Comparison of ENCODE assay signal across 15 cellular contexts in the genomic region with DNA sequence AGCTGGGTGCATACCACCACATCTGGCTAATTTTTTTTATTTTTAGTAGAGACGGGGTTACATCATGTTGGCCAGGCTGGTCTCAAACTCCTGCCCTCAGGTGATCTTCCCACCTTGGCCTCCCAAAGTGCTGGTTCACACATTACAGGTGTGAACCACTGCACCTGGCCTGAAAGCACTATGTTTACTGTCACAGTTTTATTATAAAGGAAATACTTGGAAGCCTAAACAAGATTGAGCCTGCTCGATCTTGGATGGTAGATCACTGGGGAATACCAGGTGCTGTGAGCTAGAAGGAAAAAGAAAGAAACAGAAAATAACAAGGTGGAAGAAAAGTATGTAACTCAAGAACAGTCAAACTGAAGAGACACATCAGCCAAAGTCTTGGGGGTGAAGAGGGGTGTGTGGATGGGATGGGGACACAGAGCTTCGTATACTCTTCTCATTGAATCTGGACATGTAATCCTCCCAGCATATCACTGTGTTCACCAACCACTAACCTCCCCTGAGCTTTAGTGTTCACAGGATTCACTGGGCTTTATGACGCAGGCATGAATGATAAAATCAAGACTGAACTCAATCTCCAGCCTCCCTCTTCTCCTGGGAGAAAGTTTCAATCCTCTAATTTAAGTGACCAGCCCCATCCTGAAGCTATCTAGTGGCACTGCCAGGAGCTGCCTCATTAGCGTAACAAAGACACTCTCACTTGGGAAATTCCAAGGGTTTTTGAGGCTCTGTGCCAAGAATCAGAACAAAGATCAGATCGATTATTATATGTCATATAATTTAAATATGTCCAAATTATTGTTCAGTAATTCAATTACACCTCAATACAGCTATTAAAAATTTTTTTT. TPM values are rescaled to one million over a fixed set of nuclear protein-coding genes. Genes with fewer than 3 reads are reported as not detected.
DNase-seq lines count a peak whose midpoint lies in the region; ATAC-seq lines count a peak whose summit lies in the region.
"Had no signal": no experiment of that assay in that cellular context is flagged by ENCODE, and none has a peak within 500 bp of the region (broad histone marks: within the 10 kb centered on the region; RNA-seq: fewer than 3 reads in every experiment).

No MANE protein-coding gene starts in this region.

- DNase-seq in stimulated activated naive CD8-positive, alpha-beta T cell treated with anti-CD3 and anti-CD28 coated beads, Interleukin-15, amount 100 ng/mL, for 72 hours, result no peak
- DNase-seq in activated naive CD8-positive, alpha-beta T cell treated with anti-CD3 and anti-CD28 coated beads for 36 hours, result no peak
- DNase-seq in immature natural killer cell (no peak), DMS 273 treated with DMSO at 0.1 percent for 48 hours (lab: John Stamatoyannopoulos, UW) (no peak), NCI-H1436 treated with DMSO at 0.1 percent for 48 hours (lab: John Stamatoyannopoulos, UW) (no peak)
- DNase-seq in stimulated activated naive CD4-positive, alpha-beta T cell treated with Interleukin-2 at 50 U/mL for 16 hours (lab: John Stamatoyannopoulos, UW), result no peak
- DNase-seq: AML-193, GM23248, head of caudate nucleus, NCI-H526 treated with DMSO at 0.1 percent for 48 hours, Right ventricle myocardium superior had no signal

- ATAC-seq in stimulated activated naive CD8-positive, alpha-beta T cell treated with anti-CD3 and anti-CD28 coated beads, Interleukin-15, amount 100 ng/mL, for 72 hours, result no peak
- ATAC-seq in HG03378 (IDR thresholded peaks at IDR 0.05; ENCODE audit: unreplicated experiment), result no peak
- ATAC-seq: body of pancreas, HepG2 had no signal

- H3K36me3 Mint-ChIP-seq in stimulated activated naive CD8-positive, alpha-beta T cell treated with anti-CD3 and anti-CD28 coated beads, Interleukin-15, Interleukin-2, amounts not matched to agents 100 ng/mL and 50 ng/mL, for 24 hours (ENCODE audit: low read depth), result peaks cover 35% of the 10 kb centered on the region
- peaks cover 37% of the 10 kb centered on the region for H3K36me3 Mint-ChIP-seq in activated naive CD8-positive, alpha-beta T cell treated with anti-CD3 and anti-CD28 coated beads for 36 hours
- H3K36me3 Mint-ChIP-seq in immature natural killer cell, result no peaks in the 10 kb centered on the region

- H3K9me3 Mint-ChIP-seq in stimulated activated naive CD8-positive, alpha-beta T cell treated with anti-CD3 and anti-CD28 coated beads, Interleukin-15, Interleukin-2, amounts not matched to agents 100 ng/mL and 50 ng/mL, for 24 hours, result no peaks in the 10 kb centered on the region
- H3K9me3 Mint-ChIP-seq in stimulated activated naive CD8-positive, alpha-beta T cell treated with anti-CD3 and anti-CD28 coated beads, Interleukin-15, amount 100 ng/mL, for 72 hours, result no peaks in the 10 kb centered on the region
- peaks cover 4% of the 10 kb centered on the region for H3K9me3 Mint-ChIP-seq in activated naive CD8-positive, alpha-beta T cell treated with anti-CD3 and anti-CD28 coated beads for 36 hours
- H3K9me3 Mint-ChIP-seq in immature natural killer cell, result peaks cover 0 to 2% (median 0%) of the 10 kb centered on the region in 6 donors

- no peaks in the 10 kb centered on the region for H3K27me3 Mint-ChIP-seq in stimulated activated naive CD8-positive, alpha-beta T cell treated with anti-CD3 and anti-CD28 coated beads, Interleukin-15, Interleukin-2, amounts not matched to agents 100 ng/mL and 50 ng/mL, for 24 hours
- H3K27me3 Mint-ChIP-seq in stimulated activated naive CD8-positive, alpha-beta T cell treated with anti-CD3 and anti-CD28 coated beads, Interleukin-15, amount 100 ng/mL, for 72 hours, result no peaks in the 10 kb centered on the region
- no peaks in the 10 kb centered on the region for H3K27me3 Mint-ChIP-seq in activated naive CD8-positive, alpha-beta T cell treated with anti-CD3 and anti-CD28 coated beads for 36 hours
- H3K27me3 Mint-ChIP-seq in immature natural killer cell (ENCODE audit: low read depth in 3 of 3), result peaks cover 0 to 2% (median 0%) of the 10 kb centered on the region in 3 donors

- peaks cover 67% of the 10 kb centered on the region for H3K4me1 Mint-ChIP-seq in stimulated activated naive CD8-positive, alpha-beta T cell treated with anti-CD3 and anti-CD28 coated beads, Interleukin-15, Interleukin-2, amounts not matched to agents 100 ng/mL and 50 ng/mL, for 24 hours (ENCODE audit: low read depth)
- peaks cover 84% of the 10 kb centered on the region for H3K4me1 Mint-ChIP-seq in stimulated activated naive CD8-positive, alpha-beta T cell treated with anti-CD3 and anti-CD28 coated beads, Interleukin-15, amount 100 ng/mL, for 72 hours
- peaks cover 60% of the 10 kb centered on the region for H3K4me1 Mint-ChIP-seq in activated naive CD8-positive, alpha-beta T cell treated with anti-CD3 and anti-CD28 coated beads for 36 hours
- peaks cover 64 to 82% of the 10 kb centered on the region in 2 donors for H3K4me1 Mint-ChIP-seq in immature natural killer cell

- peak overlapping the region; percentile 21 for H3K27ac Mint-ChIP-seq in stimulated activated naive CD8-positive, alpha-beta T cell treated with anti-CD3 and anti-CD28 coated beads, Interleukin-15, Interleukin-2, amounts not matched to agents 100 ng/mL and 50 ng/mL, for 24 hours
- H3K27ac Mint-ChIP-seq in stimulated activated naive CD8-positive, alpha-beta T cell treated with anti-CD3 and anti-CD28 coated beads, Interleukin-15, amount 100 ng/mL, for 72 hours, result peak overlapping the region in 1 of 2 donors; percentile 50
- H3K27ac Mint-ChIP-seq in activated naive CD8-positive, alpha-beta T cell treated with anti-CD3 and anti-CD28 coated beads for 36 hours, result peak overlapping the region; percentile 50
- H3K27ac Mint-ChIP-seq in immature natural killer cell, result peak overlapping the region; percentile 25 to 83 (median 48)

- H3K4me3 Mint-ChIP-seq in stimulated activated naive CD8-positive, alpha-beta T cell treated with anti-CD3 and anti-CD28 coated beads, Interleukin-15, Interleukin-2, amounts not matched to agents 100 ng/mL and 50 ng/mL, for 24 hours, result no peak overlapping the region
- H3K4me3 Mint-ChIP-seq in stimulated activated naive CD8-positive, alpha-beta T cell treated with anti-CD3 and anti-CD28 coated beads, Interleukin-15, amount 100 ng/mL, for 72 hours, result no peak overlapping the region
- no peak overlapping the region for H3K4me3 Mint-ChIP-seq in activated naive CD8-positive, alpha-beta T cell treated with anti-CD3 and anti-CD28 coated beads for 36 hours
- no peak overlapping the region for H3K4me3 Mint-ChIP-seq in immature natural killer cell

RNA-seq across cellular contexts. Expression of gene PDS5A, which starts 40.9 kb away (rescaled TPM):
- total RNA-seq in activated naive CD8-positive, alpha-beta T cell treated with anti-CD3 and anti-CD28 coated beads for 36 hours, result 100 to 1,000 TPM; 104 to 107 TPM
- polyA plus RNA-seq in immature natural killer cell, result 10 to 100 TPM; 21.6 to 43.2 (median 23.7) TPM
